ENCODE assay signal across 12 cellular contexts in genomic region chr22:49331878-49332277, GRCh38.
"Had no signal": no experiment of that assay in that cellular context is flagged by ENCODE, and none has a peak within 500 bp of the region (broad histone marks: within the 10 kb centered on the region; RNA-seq: fewer than 3 reads in every experiment).

No MANE protein-coding gene starts in this region.

- H3K27me3 Mint-ChIP-seq: activated naive CD8-positive, alpha-beta T cell treated with anti-CD3 and anti-CD28 coated beads, Interleukin-2, amount 50 U/mL, for 24 hours had no signal

- H3K36me3 ChIP-seq: ascending aorta, left ventricle myocardium inferior, thyroid gland, WERI-Rb-1 had no signal

- DNase-seq: activated CD4-positive, alpha-beta T cell treated with anti-CD3 and anti-CD28 coated beads for 4 hours; activated naive CD4-positive, alpha-beta T cell treated with Interleukin-2 at 50 U/mL for 16 hours; activated naive CD8-positive, alpha-beta T cell treated with anti-CD3 and anti-CD28 coated beads, Interleukin-2, amount 50 U/mL, for 24 hours; activated T-cell treated with anti-CD3 and anti-CD28 coated beads, Interleukin-2, amount 50 U/mL, for 4 hours; foreskin keratinocyte; left ventricle myocardium inferior; mesendoderm; T-cell; thyroid gland; WERI-Rb-1 had no signal

- H3K27ac Mint-ChIP-seq: activated naive CD8-positive, alpha-beta T cell treated with anti-CD3 and anti-CD28 coated beads, Interleukin-2, amount 50 U/mL, for 24 hours; T-cell had no signal

- H3K4me3 ChIP-seq: ascending aorta, left ventricle myocardium inferior, skin epidermis, thyroid gland had no signal

- H3K4me1 Mint-ChIP-seq: activated naive CD8-positive, alpha-beta T cell treated with anti-CD3 and anti-CD28 coated beads, Interleukin-2, amount 50 U/mL, for 24 hours; T-cell had no signal

- H3K27me3 ChIP-seq: ascending aorta, foreskin keratinocyte, thyroid gland had no signal

- H3K27ac ChIP-seq: ascending aorta, foreskin keratinocyte, left ventricle myocardium inferior, skin epidermis, thyroid gland, WERI-Rb-1 had no signal

- ATAC-seq: activated naive CD8-positive, alpha-beta T cell treated with anti-CD3 and anti-CD28 coated beads, Interleukin-2, amount 50 U/mL, for 24 hours; activated T-cell treated with anti-CD3 and anti-CD28 coated beads, Interleukin-2, amount 50 U/mL, for 4 hours; foreskin keratinocyte; T-cell had no signal

- H3K9me3 ChIP-seq: thyroid gland had no signal

- H3K4me3 Mint-ChIP-seq: activated naive CD8-positive, alpha-beta T cell treated with anti-CD3 and anti-CD28 coated beads, Interleukin-2, amount 50 U/mL, for 24 hours; activated T-cell treated with anti-CD3 and anti-CD28 coated beads, Interleukin-2, amount 50 U/mL, for 4 hours; T-cell had no signal

- H3K4me1 ChIP-seq: ascending aorta, foreskin keratinocyte, left ventricle myocardium inferior, thyroid gland had no signal
